Comparison of ENCODE assay signal across 8 cellular contexts in genomic region chr11:126304457-126305072, GRCh38. TPM values are rescaled to one million over a fixed set of nuclear protein-coding genes. Genes with fewer than 3 reads are reported as not detected.
DNase-seq lines count a peak whose midpoint lies in the region; ATAC-seq and TF ChIP-seq lines count a peak whose summit lies in the region.

No MANE protein-coding gene starts in this region.

- H3K4me3 Mint-ChIP-seq in activated T-cell treated with anti-CD3 and anti-CD28 coated beads, Interleukin-2, amount 50 U/mL, for 24 hours: peak overlapping the region; percentile 90
- peak overlapping the region; percentile 98 for H3K4me3 Mint-ChIP-seq in central memory CD8-positive, alpha-beta T cell
- peak overlapping the region; percentile 89 for H3K4me3 Mint-ChIP-seq in mesothelial cell of epicardium

- DNase-seq in activated T-cell treated with anti-CD3 and anti-CD28 coated beads, Interleukin-2, amount 50 U/mL, for 24 hours: no peak
- DNase-seq in activated T-cell treated with anti-CD3 and anti-CD28 coated beads for 4 hours (no peak), NCI-H2227 (lab: John Stamatoyannopoulos, UW; ENCODE audit: unreplicated experiment) (peak; percentile 38), mesothelial cell of epicardium (ENCODE audit: low spot score in 2 of 2, unreplicated experiment in 2 of 2) (no peak), CD1c-positive myeloid dendritic cell (ENCODE audit: extremely low spot score) (no peak), NCI-H345 treated with DMSO at 0.1 percent for 48 hours (lab: John Stamatoyannopoulos, UW; ENCODE audit: unreplicated experiment) (no peak), NCI-H1436 (lab: John Stamatoyannopoulos, UW) (no peak)
- DNase-seq in central memory CD8-positive, alpha-beta T cell (ENCODE audit: low spot score in 2 of 2): no peak

- H3K27me3 Mint-ChIP-seq in activated T-cell treated with anti-CD3 and anti-CD28 coated beads, Interleukin-2, amount 50 U/mL, for 24 hours: no peaks in the 10 kb centered on the region
- no peaks in the 10 kb centered on the region for H3K27me3 Mint-ChIP-seq in central memory CD8-positive, alpha-beta T cell
- H3K27me3 Mint-ChIP-seq in mesothelial cell of epicardium (ENCODE audit: low read depth): no peaks in the 10 kb centered on the region

- peaks cover 38% of the 10 kb centered on the region for H3K4me1 Mint-ChIP-seq in activated T-cell treated with anti-CD3 and anti-CD28 coated beads, Interleukin-2, amount 50 U/mL, for 24 hours (ENCODE audit: low read depth)
- H3K4me1 Mint-ChIP-seq in central memory CD8-positive, alpha-beta T cell: peaks cover 31% of the 10 kb centered on the region
- H3K4me1 Mint-ChIP-seq in mesothelial cell of epicardium: peaks cover 25% of the 10 kb centered on the region

- H3K36me3 Mint-ChIP-seq in activated T-cell treated with anti-CD3 and anti-CD28 coated beads, Interleukin-2, amount 50 U/mL, for 24 hours (ENCODE audit: low read depth): peaks cover 66% of the 10 kb centered on the region
- H3K36me3 Mint-ChIP-seq in central memory CD8-positive, alpha-beta T cell (ENCODE audit: insufficient read depth): peaks cover 14% of the 10 kb centered on the region
- H3K36me3 Mint-ChIP-seq in mesothelial cell of epicardium: peaks cover 4% of the 10 kb centered on the region

- peak; percentile 12 for ATAC-seq in central memory CD8-positive, alpha-beta T cell (replicated peaks; ENCODE audit: extremely low read depth, poor library complexity, severe bottlenecking)

- no peak for TF ChIP-seq CTCF in mesothelial cell of epicardium (IDR thresholded peaks at IDR 0.05; ENCODE audit: unreplicated experiment)

- H3K9me3 Mint-ChIP-seq in activated T-cell treated with anti-CD3 and anti-CD28 coated beads, Interleukin-2, amount 50 U/mL, for 24 hours: no peaks in the 10 kb centered on the region
- H3K9me3 Mint-ChIP-seq in central memory CD8-positive, alpha-beta T cell: no peaks in the 10 kb centered on the region
- H3K9me3 Mint-ChIP-seq in mesothelial cell of epicardium: no peaks in the 10 kb centered on the region

- H3K27ac Mint-ChIP-seq in activated T-cell treated with anti-CD3 and anti-CD28 coated beads, Interleukin-2, amount 50 U/mL, for 24 hours: peak overlapping the region; percentile 99
- H3K27ac Mint-ChIP-seq in central memory CD8-positive, alpha-beta T cell (ENCODE audit: low read depth): peak overlapping the region; percentile 98
- H3K27ac Mint-ChIP-seq in mesothelial cell of epicardium: peak overlapping the region; percentile 97

RNA-seq across cellular contexts. Expression of gene DCPS, which starts 0.7 kb away (rescaled TPM):
- 8.1 to 9.1 TPM (median 8.8 TPM) in 3 replicates for total RNA-seq in mesothelial cell of epicardium

RNA-seq across cellular contexts. Expression of gene TIRAP, which starts 21.7 kb away (rescaled TPM):
- 9.2 to 10.2 TPM (median 10.0 TPM) in 3 replicates for total RNA-seq in mesothelial cell of epicardium

RNA-seq across cellular contexts. Expression of gene FOXRED1, which starts 35.6 kb away (rescaled TPM):
- total RNA-seq in mesothelial cell of epicardium: 44.5 to 50.7 TPM (median 48.6 TPM) in 3 replicates

RNA-seq across cellular contexts. Expression of gene SRPRA, which starts 35.9 kb away (rescaled TPM):
- total RNA-seq in mesothelial cell of epicardium: 85.7 to 90.9 TPM (median 86.7 TPM) in 3 replicates

RNA-seq across cellular contexts. Expression of gene ST3GAL4, which starts 50.9 kb away (rescaled TPM):
- 15.6 to 17.4 TPM (median 16.4 TPM) in 3 replicates for total RNA-seq in mesothelial cell of epicardium
